In the genomic region with DNA sequence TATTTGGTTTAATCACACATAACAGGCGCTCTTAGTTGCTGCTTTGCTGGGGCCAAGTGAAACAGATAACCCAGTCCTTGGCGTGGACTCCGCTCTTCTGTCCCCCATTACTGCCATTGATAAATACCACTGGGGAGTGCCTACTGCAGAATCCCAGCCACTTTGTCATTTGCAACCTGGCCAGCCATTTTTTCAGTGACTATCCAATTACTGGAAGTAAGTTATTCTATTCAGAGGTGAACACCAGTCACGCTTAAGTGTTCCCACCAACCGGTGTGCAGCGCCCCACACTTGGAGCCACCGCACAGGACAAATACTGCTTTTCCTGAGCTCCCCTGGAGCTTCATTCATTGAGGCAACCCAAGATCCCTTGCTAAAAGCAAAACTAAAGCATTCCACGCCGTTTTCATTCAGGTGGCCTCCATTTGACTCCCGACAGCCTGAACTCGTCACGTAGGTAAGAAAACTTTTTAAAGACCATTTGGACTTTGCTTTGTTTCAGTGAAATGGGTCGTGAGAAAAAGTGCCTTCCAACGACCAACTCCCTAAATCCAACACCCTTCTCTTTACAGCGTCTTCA, we compare ENCODE assay signal across 8 cellular contexts. TPM values are rescaled to one million over a fixed set of nuclear protein-coding genes. Genes with fewer than 3 reads are reported as not detected.
A peak's percentile ranks its signal among the peaks of the same experiment; 100 is the strongest.
DNase-seq lines count a peak whose midpoint lies in the region; ATAC-seq and TF ChIP-seq lines count a peak whose summit lies in the region.

No MANE protein-coding gene starts in this region.

- H3K27ac ChIP-seq in heart left ventricle: peak overlapping the region in 3 of 12 donors; percentile 32 to 75 (median 54)
- H3K27ac ChIP-seq in ascending aorta: no peak overlapping the region
- H3K27ac ChIP-seq in urinary bladder (ENCODE audit: low read depth): no peak overlapping the region

- DNase-seq in heart left ventricle (no peak), left cardiac atrium (no peak), ascending aorta (ENCODE audit: low spot score in 2 of 2) (no peak), lower leg skin (ENCODE audit: low spot score in 2 of 2) (no peak), NCI-H1048 (lab: John Stamatoyannopoulos, UW) (no peak), D341Med (ENCODE audit: low spot score) (no peak)

- TF ChIP-seq POLR2A in heart left ventricle (IDR thresholded peaks at IDR 0.05): no peak
- no peak for TF ChIP-seq POLR2A in lower leg skin (IDR thresholded peaks at IDR 0.05)

- intact Hi-C loops in heart left ventricle (cut with DNase I) (loop anchor here in 3 of 10 donors (5.0 to 10.0 kb wide), 5 partner anchors 35 to 340 kb away; a partner anchor contains a TSS), left cardiac atrium (cut with DNase I) (loop anchor here in 1 of 2 donors (5.0 kb wide), 1 partner anchor 130 kb away; a partner anchor contains a TSS), ascending aorta (cut with DNase I) (loop anchor here (5.0 kb wide), 4 partner anchors 75 to 290 kb away; a partner anchor contains a TSS), lower leg skin (cut with DNase I; ENCODE audit: low total_unique reads) (no loop called here)

- 27 to 31% (median 28%) methylated on average over 15 of the region's 15 CpGs for WGBS in heart left ventricle, 4 donors
- 35% methylated on average over 15 of the region's 15 CpGs for WGBS in lower leg skin, 2 donors
- 39% methylated on average over 15 of the region's 15 CpGs for WGBS in urinary bladder

- TF ChIP-seq CTCF in heart left ventricle (IDR thresholded peaks at IDR 0.05) (no peak), ascending aorta (IDR thresholded peaks at IDR 0.05) (no peak), lower leg skin (IDR thresholded peaks at IDR 0.05) (no peak)

- H3K4me1 ChIP-seq in heart left ventricle (peaks cover 9 to 69% (median 56%) of the 10 kb centered on the region in 12 donors), ascending aorta (peaks cover 24 to 48% of the 10 kb centered on the region in 2 donors), urinary bladder (ENCODE audit: insufficient read depth) (peaks cover 3% of the 10 kb centered on the region)

- ATAC-seq in heart left ventricle (no peak), left cardiac atrium (no peak), esophagus mucosa (no peak)

- H3K27me3 ChIP-seq in heart left ventricle (no peaks in the 10 kb centered on the region), ascending aorta (no peaks in the 10 kb centered on the region)

- H3K36me3 ChIP-seq in heart left ventricle (no peaks in the 10 kb centered on the region), ascending aorta (no peaks in the 10 kb centered on the region), urinary bladder (ENCODE audit: insufficient read depth) (no peaks in the 10 kb centered on the region)

- H3K4me3 ChIP-seq in heart left ventricle (peak overlapping the region; percentile 63 to 95 (median 80)), ascending aorta (peak overlapping the region; percentile 75 to 84), lower leg skin (ENCODE audit: low read depth, poor library complexity, severe bottlenecking) (peak overlapping the region; percentile 55), urinary bladder (ENCODE audit: low read depth, low read length) (peak overlapping the region; percentile 98)

- H3K9me3 ChIP-seq in heart left ventricle: no peaks in the 10 kb centered on the region
- H3K9me3 ChIP-seq in ascending aorta: no peaks in the 10 kb centered on the region

RNA-seq across cellular contexts. Expression of a gene that starts 1.8 kb away (rescaled TPM):
- 10 to 100 TPM; 49.5 to 86.5 (median 68.1) TPM for total RNA-seq in heart left ventricle
- 10 to 100 TPM; 20.3 to 38.0 TPM for polyA plus RNA-seq in heart left ventricle
- 10 to 100 TPM; 56.0 to 69.1 TPM for total RNA-seq in left cardiac atrium
- 55.3 TPM for total RNA-seq in ascending aorta
- total RNA-seq in lower leg skin: 100 to 1,000 TPM in 1 of 4 donors, 10 to 100 TPM in 3; 80.3 to 105 (median 91.8) TPM
- total RNA-seq in urinary bladder: 100 TPM
- 39.1 TPM for polyA plus RNA-seq in urinary bladder
- 87.3 TPM for total RNA-seq in esophagus mucosa
